16 cellular contexts compared by ENCODE assay signal in genomic region chr2:239138610-239139009, GRCh38.
DNase-seq lines count a peak whose midpoint lies in the region; ATAC-seq and TF ChIP-seq lines count a peak whose summit lies in the region.
"Had no signal": no experiment of that assay in that cellular context is flagged by ENCODE, and none has a peak within 500 bp of the region (broad histone marks: within the 10 kb centered on the region; RNA-seq: fewer than 3 reads in every experiment).

No MANE protein-coding gene starts in this region.

- no peak overlapping the region for H2BK5ac ChIP-seq in H9 (ENCODE audit: insufficient read length, low read length)

- no peak overlapping the region for H2AK5ac ChIP-seq in H9 (ENCODE audit: insufficient read length, low read length)

- H3K56ac ChIP-seq in H9 (ENCODE audit: insufficient read length, low read depth, low read length), result no peak overlapping the region

- WGBS in H9 (ENCODE audit: extremely low coverage, insufficient read length, low lambda C conversion rate), result no CpG with 5 or more reads among the region's 15 CpGs

- no peaks in the 10 kb centered on the region for H4K20me1 ChIP-seq in H9 (ENCODE audit: control insufficient read depth, insufficient read depth, insufficient read length)

- H3K23me2 ChIP-seq in H9 (ENCODE audit: insufficient read length, low read depth, low read length, poor library complexity, severe bottlenecking), result no peaks in the 10 kb centered on the region

- TF ChIP-seq CTCF in H9 (conservative IDR thresholded peaks at IDR 0.05), result peak; percentile 41; the same call in 2 of the 3 replicates
- peak in 3 of 56 donors; percentile 7 to 16 (median 11) for TF ChIP-seq CTCF in dorsolateral prefrontal cortex (IDR thresholded peaks at IDR 0.05 in 54 of 56, conservative IDR thresholded peaks at IDR 0.05 in 2 of 56; ENCODE audit: low read depth in 1 of 56, partially characterized antibody in 56 of 56)
- no peak for TF ChIP-seq CTCF in gastrocnemius medialis (IDR thresholded peaks at IDR 0.05 in 4 of 5, conservative IDR thresholded peaks at IDR 0.05 in 1 of 5)

- no peak overlapping the region for H3K4me2 ChIP-seq in H9 (ENCODE audit: insufficient read depth, insufficient read length, low read length)

- peak; percentile 62 for DNase-seq in H9
- DNase-seq in dorsolateral prefrontal cortex, result no peak
- DNase-seq in natural killer cell treated with Interleukin-12 subunit alpha and Interleukin-12 subunit beta and Interleukin-15 and Interleukin-18, amount 100 ng/mL, for 72 hours (ENCODE audit: low spot score), result no peak
- no peak for DNase-seq in gastrocnemius medialis
- DNase-seq: ACHN; Calu3; CD4-positive, CD25-positive, alpha-beta regulatory T cell; IMR-90; Kasumi-1; NCI-H1417; NCI-H2029; NCI-H2171 treated with DMSO at 0.1 percent for 48 hours; SHP77 treated with DMSO at 0.1 percent for 48 hours had no signal

- H3T11ph ChIP-seq in H9 (ENCODE audit: low read length), result no peak overlapping the region

- no peak overlapping the region for H3K9ac ChIP-seq in H9 (ENCODE audit: extremely low read depth, insufficient read length, low read length)

- no peaks in the 10 kb centered on the region for H3K27me3 Mint-ChIP-seq in H9 (ENCODE audit: low read depth)
- H3K27me3 Mint-ChIP-seq in natural killer cell treated with Interleukin-12 subunit alpha and Interleukin-12 subunit beta and Interleukin-15 and Interleukin-18, amount 100 ng/mL, for 72 hours, result no peaks in the 10 kb centered on the region
- H3K27me3 Mint-ChIP-seq: CD4-positive, CD25-positive, alpha-beta regulatory T cell had no signal

- H2AFZ ChIP-seq in H9 (ENCODE audit: low read length), result no peak overlapping the region

- H3K36me3 ChIP-seq in gastrocnemius medialis, result peaks cover 0 to 93% of the 10 kb centered on the region in 2 donors

- H3K4me1 Mint-ChIP-seq in H9, result no peaks in the 10 kb centered on the region
- H3K4me1 Mint-ChIP-seq in natural killer cell treated with Interleukin-12 subunit alpha and Interleukin-12 subunit beta and Interleukin-15 and Interleukin-18, amount 100 ng/mL, for 72 hours (ENCODE audit: low read depth in 2 of 2), result peaks cover 17 to 25% of the 10 kb centered on the region in 2 donors

- TF ChIP-seq POLR2A in gastrocnemius medialis (IDR thresholded peaks at IDR 0.05), result no peak

- ATAC-seq in natural killer cell treated with Interleukin-12 subunit alpha and Interleukin-12 subunit beta and Interleukin-15 and Interleukin-18, amount 100 ng/mL, for 72 hours, result peak in 1 of 2 donors; percentile 18
- ATAC-seq in gastrocnemius medialis (no peak), HG03175 (IDR thresholded peaks at IDR 0.05; ENCODE audit: unreplicated experiment) (no peak), GM18868 (IDR thresholded peaks at IDR 0.05; ENCODE audit: unreplicated experiment) (no peak), HG03378 (IDR thresholded peaks at IDR 0.05; ENCODE audit: unreplicated experiment) (no peak)

- H3K27ac ChIP-seq in H9 (ENCODE audit: insufficient read length, low read depth, low read length) (no peak overlapping the region), dorsolateral prefrontal cortex (peak overlapping the region in 44 of 59 donors; percentile 4 to 86 (median 60)), gastrocnemius medialis (peak overlapping the region in 3 of 4 donors; percentile 13 to 20 (median 20))

- H3K23ac ChIP-seq in H9 (ENCODE audit: insufficient read length, low read depth, low read length), result no peak overlapping the region

- no peak overlapping the region for H4K91ac ChIP-seq in H9 (ENCODE audit: insufficient read length, low read depth, low read length)

- no peak overlapping the region for H3K4me3 Mint-ChIP-seq in H9
- peak overlapping the region; percentile 6 for H3K4me3 Mint-ChIP-seq in natural killer cell treated with Interleukin-12 subunit alpha and Interleukin-12 subunit beta and Interleukin-15 and Interleukin-18, amount 100 ng/mL, for 72 hours

- H3K4me1 ChIP-seq in H9 (ENCODE audit: insufficient read depth, low read length), result no peaks in the 10 kb centered on the region
- H3K4me1 ChIP-seq in gastrocnemius medialis, result no peaks in the 10 kb centered on the region

- H3K79me1 ChIP-seq in H9 (ENCODE audit: insufficient read depth, low read depth, low read length, poor library complexity, severe bottlenecking), result no peaks in the 10 kb centered on the region

- peak overlapping the region in 1 of 3 experiments; percentile 64; a peak in 2 of 7 replicates for H3K27ac Mint-ChIP-seq in H9
- H3K27ac Mint-ChIP-seq in natural killer cell treated with Interleukin-12 subunit alpha and Interleukin-12 subunit beta and Interleukin-15 and Interleukin-18, amount 100 ng/mL, for 72 hours, result no peak overlapping the region

- H3K4ac ChIP-seq in H9 (ENCODE audit: low read depth, low read length), result no peak overlapping the region

- H3K27me3 ChIP-seq in H9 (ENCODE audit: insufficient read depth, low read length) (no peaks in the 10 kb centered on the region), dorsolateral prefrontal cortex (no peaks in the 10 kb centered on the region), gastrocnemius medialis (no peaks in the 10 kb centered on the region)

- H3K79me2 ChIP-seq in H9 (ENCODE audit: insufficient read depth, low read length), result no peaks in the 10 kb centered on the region

- H2BK15ac ChIP-seq in H9 (ENCODE audit: low read depth, low read length), result no peak overlapping the region

- H3K4me3 ChIP-seq in dorsolateral prefrontal cortex, result no peak overlapping the region
- H3K4me3 ChIP-seq in gastrocnemius medialis, result no peak overlapping the region

- H3K9me3 ChIP-seq in H9 (ENCODE audit: control insufficient read depth, low read depth, low read length) (no peaks in the 10 kb centered on the region), gastrocnemius medialis (no peaks in the 10 kb centered on the region)

- no peak overlapping the region for H2BK120ac ChIP-seq in H9 (ENCODE audit: low read depth, low read length, poor library complexity, severe bottlenecking)

- no peak overlapping the region for H3K18ac ChIP-seq in H9 (ENCODE audit: insufficient read length, low read depth, low read length)

- no peaks in the 10 kb centered on the region for H3K9me3 Mint-ChIP-seq in H9
- no peaks in the 10 kb centered on the region for H3K9me3 Mint-ChIP-seq in natural killer cell treated with Interleukin-12 subunit alpha and Interleukin-12 subunit beta and Interleukin-15 and Interleukin-18, amount 100 ng/mL, for 72 hours

- in situ Hi-C loops in gastrocnemius medialis (cut with MboI; ENCODE audit: low sequenced_read_pairs in 4 of 4), result no loop called here

- H3K36me3 Mint-ChIP-seq in H9 (ENCODE audit: insufficient read depth in 1 of 3, low read depth in 3 of 3), result peaks cover 23 to 53% (median 40%) of the 10 kb centered on the region in 3 experiments; a peak in 6 of 7 replicates
- H3K36me3 Mint-ChIP-seq in natural killer cell treated with Interleukin-12 subunit alpha and Interleukin-12 subunit beta and Interleukin-15 and Interleukin-18, amount 100 ng/mL, for 72 hours, result peaks cover 27% of the 10 kb centered on the region

- H3K14ac ChIP-seq in H9 (ENCODE audit: insufficient read depth, low read length), result no peak overlapping the region; the same call in 1 of the 2 replicates

- H4K8ac ChIP-seq in H9 (replicated peaks; ENCODE audit: insufficient read length, low read depth, low read length), result no peak overlapping the region

- no peak overlapping the region for H2BK20ac ChIP-seq in H9 (ENCODE audit: low read depth, low read length, poor library complexity, severe bottlenecking)

- no peak overlapping the region for H2BK12ac ChIP-seq in H9 (ENCODE audit: insufficient read length, low read depth, low read length)

- no peak overlapping the region for H4K5ac ChIP-seq in H9 (ENCODE audit: insufficient read length, low read depth, low read length)

- intact Hi-C loops in dorsolateral prefrontal cortex (cut with DNase I) (no loop called here), gastrocnemius medialis (cut with DNase I; ENCODE audit: low total_unique reads) (no loop called here)
